ENCODE assay signal across 31 cellular contexts in the genomic region with DNA sequence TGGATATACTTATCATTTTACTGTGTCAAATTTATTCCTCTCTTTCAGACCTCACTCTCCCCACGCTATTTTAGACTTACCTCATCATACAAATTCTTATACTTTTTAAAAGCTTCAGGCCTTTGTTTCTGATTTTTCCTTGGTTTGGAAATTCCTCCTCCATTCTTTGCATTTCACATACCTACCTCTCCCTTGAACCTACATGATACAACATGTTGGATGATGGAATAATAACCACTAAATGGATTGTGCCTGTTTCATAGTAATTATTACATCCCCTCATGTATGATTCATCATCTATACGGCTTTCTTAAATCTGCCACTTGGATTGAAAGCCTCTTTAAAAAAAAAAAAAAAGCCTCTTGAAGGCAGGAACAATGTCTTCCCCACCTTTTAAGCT.
"Had no signal": no experiment of that assay in that cellular context is flagged by ENCODE, and none has a peak within 500 bp of the region (broad histone marks: within the 10 kb centered on the region; RNA-seq: fewer than 3 reads in every experiment).

No MANE protein-coding gene starts in this region.

- H3K9me3 ChIP-seq: SJSA1 had no signal

- H3K4me1 Mint-ChIP-seq: activated T-helper 17 cell treated with anti-CD3 and anti-CD28 coated beads, Interleukin-2, amount 50 U/mL, for 72 hours had no signal

- ATAC-seq: activated CD4-positive, CD25-positive, alpha-beta regulatory T cell treated with anti-CD3 and anti-CD28 coated beads, Interleukin-2, amount 50 U/mL, for 24 hours; activated CD8-positive, alpha-beta T cell treated with anti-CD3 and anti-CD28 coated beads, Interleukin-2, amount 10 ng/mL, durations not matched to agents 7 days and 5 days; activated T-helper 17 cell treated with anti-CD3 and anti-CD28 coated beads, Interleukin-2, amount 50 U/mL, for 72 hours; K562; Panc1; SK-N-SH treated with all-trans-retinoic acid at 6 μM for 48 hours had no signal

- DNase-seq: activated CD4-positive, alpha-beta T cell treated with anti-CD3 and anti-CD28 coated beads for 48 hours; activated CD4-positive, alpha-beta T cell treated with anti-CD3 and anti-CD28 coated beads, Interleukin-2, amount 50 U/mL, for 4 hours; activated CD8-positive, alpha-beta memory T cell treated with anti-CD3 and anti-CD28 coated beads, Interleukin-2, amount 50 U/mL, for 48 hours; activated CD8-positive, alpha-beta T cell treated with anti-CD3 and anti-CD28 coated beads, Interleukin-2, amount 10 ng/mL, durations not matched to agents 7 days and 5 days; activated gamma-delta T cell; activated naive CD4-positive, alpha-beta T cell treated with anti-CD3 and anti-CD28 coated beads for 36 hours; activated T-cell treated with anti-CD3 and anti-CD28 coated beads, Interleukin-2, amount 50 U/mL, for 24 hours; amygdala; brain microvascular endothelial cell; caudate nucleus; Karpas-422; NCI-H1105 treated with DMSO at 0.1 percent for 48 hours; NCI-H1436 treated with DMSO at 0.1 percent for 48 hours; NCI-H187; NCI-H2081 treated with DMSO at 0.1 percent for 48 hours; NCI-H2171 treated with DMSO at 0.1 percent for 48 hours; NCI-H345; NCI-H510A; NCI-H526 treated with DMSO at 0.1 percent for 48 hours; NK-92 treated with Interleukin-12 subunit alpha and Interleukin-12 subunit beta, amount 100 ng/mL, for 24 hours; OCI-M1; RPMI8226; SHP77; SW 1271 had no signal

- H3K27me3 Mint-ChIP-seq: activated naive CD8-positive, alpha-beta T cell; activated T-cell treated with anti-CD3 and anti-CD28 coated beads, Interleukin-2, amount 50 U/mL, for 24 hours; activated T-helper 17 cell treated with anti-CD3 and anti-CD28 coated beads, Interleukin-2, amount 50 U/mL, for 72 hours had no signal

- H3K4me1 ChIP-seq: SJSA1 had no signal

- H3K27ac ChIP-seq: brain microvascular endothelial cell, SJSA1 had no signal

- H3K27me3 ChIP-seq: brain microvascular endothelial cell, SJSA1 had no signal

- H3K9me3 Mint-ChIP-seq: activated naive CD4-positive, alpha-beta T cell treated with anti-CD3 and anti-CD28 coated beads for 36 hours; activated T-cell treated with anti-CD3 and anti-CD28 coated beads, Interleukin-2, amount 50 U/mL, for 24 hours; activated T-helper 17 cell treated with anti-CD3 and anti-CD28 coated beads, Interleukin-2, amount 50 U/mL, for 72 hours had no signal

- H3K27ac Mint-ChIP-seq: activated CD8-positive, alpha-beta T cell treated with anti-CD3 and anti-CD28 coated beads, Interleukin-2, amount 10 ng/mL, durations not matched to agents 7 days and 5 days; activated naive CD4-positive, alpha-beta T cell treated with anti-CD3 and anti-CD28 coated beads for 36 hours; activated naive CD8-positive, alpha-beta T cell; activated T-cell treated with anti-CD3 and anti-CD28 coated beads, Interleukin-2, amount 50 U/mL, for 24 hours; activated T-helper 17 cell treated with anti-CD3 and anti-CD28 coated beads, Interleukin-2, amount 50 U/mL, for 72 hours had no signal

- H3K4me3 Mint-ChIP-seq: activated CD8-positive, alpha-beta T cell treated with anti-CD3 and anti-CD28 coated beads, Interleukin-2, amount 10 ng/mL, durations not matched to agents 7 days and 5 days; activated naive CD4-positive, alpha-beta T cell treated with anti-CD3 and anti-CD28 coated beads for 36 hours; activated naive CD8-positive, alpha-beta T cell; activated T-cell treated with anti-CD3 and anti-CD28 coated beads, Interleukin-2, amount 50 U/mL, for 24 hours; activated T-helper 17 cell treated with anti-CD3 and anti-CD28 coated beads, Interleukin-2, amount 50 U/mL, for 72 hours had no signal

- H3K4me3 ChIP-seq: K562, SJSA1 had no signal
